In genomic region chr5:65835191-65835590, GRCh38 we compare ENCODE assay signal across 21 cellular contexts.
"Had no signal": no experiment of that assay in that cellular context is flagged by ENCODE, and none has a peak within 500 bp of the region (broad histone marks: within the 10 kb centered on the region; RNA-seq: fewer than 3 reads in every experiment).

No MANE protein-coding gene starts in this region.

- H3K27ac ChIP-seq: body of pancreas, foreskin keratinocyte, neural progenitor cell, prostate gland, suprapubic skin had no signal

- DNase-seq: activated CD4-positive, alpha-beta T cell treated with anti-CD3 and anti-CD28 coated beads for 48 hours; activated CD4-positive, CD25-positive, alpha-beta regulatory T cell; activated CD8-positive, alpha-beta T cell treated with anti-CD3 and anti-CD28 coated beads for 36 hours; activated naive CD4-positive, alpha-beta T cell; activated naive CD8-positive, alpha-beta T cell treated with anti-CD3 and anti-CD28 coated beads for 36 hours; activated T-cell treated with anti-CD3 and anti-CD28 coated beads, Interleukin-2, amount 50 U/mL, for 1 hour; amniotic stem cell; body of pancreas; foreskin keratinocyte; head of caudate nucleus; kidney glomerular epithelial cell; mesenchymal stem cell; naive thymus-derived CD4-positive, alpha-beta T cell; right cardiac atrium; stimulated activated naive CD8-positive, alpha-beta T cell treated with anti-CD3 and anti-CD28 coated beads, Interleukin-15, Interleukin-2, amounts not matched to agents 100 U/mL and 50 U/mL, for 24 hours; T1000; trophoblast cell had no signal

- H3K4me3 ChIP-seq: body of pancreas, neural progenitor cell, prostate gland, suprapubic skin had no signal

- ATAC-seq: activated CD8-positive, alpha-beta T cell treated with anti-CD3 and anti-CD28 coated beads for 36 hours; activated T-helper 17 cell treated with anti-CD3 and anti-CD28 coated beads, Interleukin-2, amount 50 U/mL, for 72 hours; body of pancreas; foreskin keratinocyte; naive thymus-derived CD4-positive, alpha-beta T cell; right cardiac atrium; stimulated activated naive CD8-positive, alpha-beta T cell treated with anti-CD3 and anti-CD28 coated beads, Interleukin-15, Interleukin-2, amounts not matched to agents 100 U/mL and 50 U/mL, for 24 hours had no signal

- H3K27me3 ChIP-seq: body of pancreas, foreskin keratinocyte, neural progenitor cell, suprapubic skin had no signal
